1 cellular context compared by ENCODE assay signal in genomic region chr7:129213828-129214227, GRCh38.
TF ChIP-seq lines count a peak whose summit lies in the region.

No MANE protein-coding gene starts in this region.

TF ChIP-seq in HCT116, 20 proteins besides CTCF, POLR2A, EP300 and RAD21:
- TF ChIP-seq ZFX (IDR thresholded peaks at IDR 0.05), result no peak
- no peak for TF ChIP-seq FOSL1 (IDR thresholded peaks at IDR 0.05; ENCODE audit: low read depth)
- no peak for TF ChIP-seq CEBPB (IDR thresholded peaks at IDR 0.05; ENCODE audit: low read depth)
- TF ChIP-seq ZBTB33 (IDR thresholded peaks at IDR 0.05; ENCODE audit: extremely low read depth, insufficient replicate concordance, low read length), result no peak
- no peak for TF ChIP-seq ELF1 (IDR thresholded peaks at IDR 0.05; ENCODE audit: borderline replicate concordance, low read depth)
- no peak for TF ChIP-seq ZNF274 (IDR thresholded peaks at IDR 0.05; ENCODE audit: low read depth, low read length)
- no peak for TF ChIP-seq TCF7L2 (IDR thresholded peaks at IDR 0.05; ENCODE audit: borderline replicate concordance, extremely low read depth, insufficient read depth, insufficient read length)
- no peak for TF ChIP-seq SP1 (IDR thresholded peaks at IDR 0.05; ENCODE audit: low read depth)
- TF ChIP-seq EZH2 (IDR thresholded peaks at IDR 0.05), result no peak
- TF ChIP-seq MAX (IDR thresholded peaks at IDR 0.05), result no peak
- TF ChIP-seq EZH2phosphoT487 (IDR thresholded peaks at IDR 0.05; ENCODE audit: borderline replicate concordance), result no peak
- no peak for TF ChIP-seq REST (IDR thresholded peaks at IDR 0.05; ENCODE audit: low read depth)
- TF ChIP-seq CBX3 (IDR thresholded peaks at IDR 0.05; ENCODE audit: low read depth), result no peak
- TF ChIP-seq YY1 (IDR thresholded peaks at IDR 0.05; ENCODE audit: extremely low read depth, insufficient replicate concordance, low read depth, low read length), result no peak
- TF ChIP-seq SIN3A (IDR thresholded peaks at IDR 0.05; ENCODE audit: low read depth), result no peak
- no peak for TF ChIP-seq POLR2AphosphoS5 (IDR thresholded peaks at IDR 0.05; ENCODE audit: low read depth, low read length)
- TF ChIP-seq JUND (IDR thresholded peaks at IDR 0.05), result no peak
- no peak for TF ChIP-seq EGR1 (IDR thresholded peaks at IDR 0.05; ENCODE audit: low read depth)
- TF ChIP-seq ATF3 (IDR thresholded peaks at IDR 0.05), result no peak
- no peak for TF ChIP-seq SRF (IDR thresholded peaks at IDR 0.05; ENCODE audit: low read depth)
